In the genomic region with DNA sequence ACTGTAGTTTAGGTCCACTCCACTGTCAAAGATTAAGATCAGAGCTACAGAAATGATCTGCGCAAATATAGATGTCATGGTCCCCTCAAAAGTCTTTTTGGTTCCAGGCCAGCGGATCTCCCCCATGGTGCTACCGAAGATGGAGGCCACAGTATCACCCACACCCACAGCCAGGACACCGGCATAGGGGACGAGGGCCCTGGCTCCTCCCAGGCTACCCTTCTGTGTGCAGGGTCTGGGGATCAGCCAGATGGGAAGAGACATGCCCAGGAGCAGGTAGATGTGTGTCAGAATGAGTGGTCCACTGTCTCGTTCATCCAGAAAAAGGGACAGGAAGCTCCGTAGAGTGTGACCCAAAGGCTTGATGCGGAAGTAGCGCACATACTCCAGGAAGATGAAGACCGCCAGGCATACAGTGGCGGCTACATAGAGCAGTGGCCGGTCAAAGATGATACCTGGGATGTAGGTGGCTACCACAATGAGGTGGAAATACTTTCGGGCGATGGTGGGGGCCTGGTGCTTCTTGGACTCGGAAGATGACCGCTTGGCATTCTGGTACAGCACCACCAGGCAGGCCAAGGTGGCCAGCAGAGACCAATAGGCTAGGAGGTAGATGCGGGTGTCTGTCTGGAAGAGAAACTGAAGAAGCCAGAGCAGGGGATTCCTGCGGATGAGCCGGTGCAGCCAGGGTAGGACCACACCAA, we compare ENCODE assay signal across 12 cellular contexts. TPM values are rescaled to one million over a fixed set of nuclear protein-coding genes. Genes with fewer than 3 reads are reported as not detected.
A peak's percentile ranks its signal among the peaks of the same experiment; 100 is the strongest.
DNase-seq lines count a peak whose midpoint lies in the region; TF ChIP-seq lines count a peak whose summit lies in the region.
"Had no signal": no experiment of that assay in that cellular context is flagged by ENCODE, and none has a peak within 500 bp of the region (broad histone marks: within the 10 kb centered on the region; RNA-seq: fewer than 3 reads in every experiment).

No MANE protein-coding gene starts in this region.

- H3K27me3 ChIP-seq in Caco-2 (replicated peaks; ENCODE audit: control insufficient read depth, insufficient read depth, low read length) = no peaks in the 10 kb centered on the region
- H3K27me3 ChIP-seq in MM.1S (replicated peaks; ENCODE audit: insufficient read depth, low read length) = no peaks in the 10 kb centered on the region
- no peaks in the 10 kb centered on the region for H3K27me3 ChIP-seq in ectodermal cell (ENCODE audit: control insufficient read depth, insufficient read depth, low read length, poor library complexity, severe bottlenecking)
- H3K27me3 ChIP-seq in parathyroid adenoma (ENCODE audit: control insufficient read depth, insufficient read depth, low read length) = no peaks in the 10 kb centered on the region
- H3K27me3 ChIP-seq: ascending aorta, neutrophil had no signal

- H3K27ac ChIP-seq in MM.1S (ENCODE audit: low read length) (no peak overlapping the region), ectodermal cell (ENCODE audit: insufficient read depth, low read depth, low read length, poor library complexity, severe bottlenecking) (no peak overlapping the region), parathyroid adenoma (no peak overlapping the region)
- H3K27ac ChIP-seq: neutrophil had no signal

- intact Hi-C loops in Caco-2 (cut with micrococcal nuclease; ENCODE audit: unreplicated experiment) = loop anchor here (5.0 kb wide), 1 partner anchor 81 kb away; a partner anchor contains a TSS

- WGBS in ectodermal cell, 2 experiments = 97% methylated on average over 19 of the region's 19 CpGs

- no peaks in the 10 kb centered on the region for H3K9me3 Mint-ChIP-seq in Caco-2 (ENCODE audit: unreplicated experiment)

- H3K4me3 Mint-ChIP-seq in Caco-2 (ENCODE audit: unreplicated experiment) = peak overlapping the region; percentile 92

- no peaks in the 10 kb centered on the region for H4K20me1 ChIP-seq in MM.1S (ENCODE audit: insufficient read depth, low read length)

- no peak overlapping the region for H2AFZ ChIP-seq in MM.1S (ENCODE audit: low read length)
- H2AFZ ChIP-seq in parathyroid adenoma = no peak overlapping the region

- H3K27me3 Mint-ChIP-seq in Caco-2 (ENCODE audit: insufficient read depth, unreplicated experiment) = no peaks in the 10 kb centered on the region

- BruUV-seq in Caco-2 (replicated peaks; lab: Mats Ljungman, UMichigan) = no TSS peak

- CTCF ChIA-PET in Caco-2 (lab: Charles Lee) = no interaction called here

- peaks cover 24% of the 10 kb centered on the region for H3K4me1 Mint-ChIP-seq in Caco-2 (ENCODE audit: low read depth, unreplicated experiment)

- peaks cover 48% of the 10 kb centered on the region for H3K79me2 ChIP-seq in MM.1S (ENCODE audit: low read length)
- H3K79me2 ChIP-seq in parathyroid adenoma = no peaks in the 10 kb centered on the region

- H3K4me3 ChIP-seq in Caco-2 (ENCODE audit: low read depth, low read length) (no peak overlapping the region; the same call in 1 of the 2 replicates), MM.1S (ENCODE audit: low read length) (peak overlapping the region; percentile 87; the same call in 1 of the 2 replicates), ectodermal cell (ENCODE audit: insufficient read depth, low read depth, low read length) (peak overlapping the region; percentile 91), parathyroid adenoma (ENCODE audit: low read depth, low read length) (no peak overlapping the region)

- peak overlapping the region; percentile 96 for H3K27ac Mint-ChIP-seq in Caco-2 (ENCODE audit: unreplicated experiment)

- in situ Hi-C loops in G401 (cut with HindIII; ENCODE audit: low sequenced_read_pairs) = no loop called here

- H3K4me1 ChIP-seq in Caco-2 = peaks cover 26% of the 10 kb centered on the region
- peaks cover 10% of the 10 kb centered on the region for H3K4me1 ChIP-seq in MM.1S (ENCODE audit: low read length)
- H3K4me1 ChIP-seq in ectodermal cell (ENCODE audit: control insufficient read depth, insufficient read depth, low read length) = no peaks in the 10 kb centered on the region
- H3K4me1 ChIP-seq in parathyroid adenoma = no peaks in the 10 kb centered on the region

- H3K9ac ChIP-seq in MM.1S (ENCODE audit: low read length) (no peak overlapping the region), parathyroid adenoma (no peak overlapping the region)

- POLR2A ChIA-PET in Caco-2 (lab: Charles Lee) = no interaction called here

- H3K36me3 Mint-ChIP-seq in Caco-2 (ENCODE audit: insufficient read depth, unreplicated experiment) = peaks cover 24% of the 10 kb centered on the region

- no peaks in the 10 kb centered on the region for H3K9me2 ChIP-seq in MM.1S (replicated peaks; ENCODE audit: insufficient read depth, low read length)

- H3K9me3 ChIP-seq in Caco-2 = no peaks in the 10 kb centered on the region
- H3K9me3 ChIP-seq in MM.1S (replicated peaks; ENCODE audit: insufficient read depth, low read length) = no peaks in the 10 kb centered on the region
- no peaks in the 10 kb centered on the region for H3K9me3 ChIP-seq in ectodermal cell (ENCODE audit: control insufficient read depth, low read length)
- H3K9me3 ChIP-seq in parathyroid adenoma (ENCODE audit: control insufficient read depth, low read length) = no peaks in the 10 kb centered on the region
- H3K9me3 ChIP-seq: ascending aorta, neutrophil had no signal

- no peaks in the 10 kb centered on the region for H3F3A ChIP-seq in MM.1S (ENCODE audit: insufficient read depth, low read length)

- H3K36me3 ChIP-seq in Caco-2 (ENCODE audit: control insufficient read depth, insufficient read depth, low read length) (no peaks in the 10 kb centered on the region; the same call in 1 of the 2 replicates), MM.1S (replicated peaks; ENCODE audit: insufficient read depth, low read length) (no peaks in the 10 kb centered on the region), ectodermal cell (ENCODE audit: control insufficient read depth, insufficient read depth, low read length) (no peaks in the 10 kb centered on the region), parathyroid adenoma (ENCODE audit: control insufficient read depth, insufficient read depth, low read length) (no peaks in the 10 kb centered on the region)
- H3K36me3 ChIP-seq: neutrophil had no signal

- TF ChIP-seq CTCF in Caco-2 (IDR thresholded peaks at IDR 0.05; ENCODE audit: insufficient read depth in 1 of 2, low read depth in 1 of 2, low read length in 1 of 2, severe bottlenecking in 1 of 2, unreplicated experiment in 1 of 2) = no peak
- no peak for TF ChIP-seq CTCF in MM.1S (IDR thresholded peaks at IDR 0.05; ENCODE audit: low read length)
- no peak for TF ChIP-seq CTCF in parathyroid adenoma (IDR thresholded peaks at IDR 0.05)

- peak overlapping the region; percentile 99; the same call in 1 of the 2 replicates for H3K4me2 ChIP-seq in MM.1S (ENCODE audit: low read depth, low read length)
- peak overlapping the region; percentile 12 for H3K4me2 ChIP-seq in parathyroid adenoma (ENCODE audit: low read length)

- DNase-seq in Caco-2 (no peak), MM.1S (no peak), NCI-H82 treated with DMSO at 0.1 percent for 48 hours (lab: John Stamatoyannopoulos, UW; ENCODE audit: unreplicated experiment) (no peak), NCI-H1930 (lab: John Stamatoyannopoulos, UW) (no peak), islet precursor cell (no peak), G401 (ENCODE audit: low spot score) (no peak)
- DNase-seq: foreskin melanocyte, NCI-H774 had no signal

RNA-seq across cellular contexts. Expression of a gene that starts 1.5 kb away (rescaled TPM):
- 25.9 and 27.2 TPM in 2 replicates for total RNA-seq in Caco-2 (2022)
- polyA plus RNA-seq in ectodermal cell (2013, experiment 1 of 4) = 19.8 TPM
- polyA plus RNA-seq in ectodermal cell (2013, experiment 2 of 4) = 20.7 TPM
- 15.1 TPM for polyA plus RNA-seq in ectodermal cell (2013, experiment 3 of 4)
- polyA plus RNA-seq in ectodermal cell (2013, experiment 4 of 4) = 17.7 TPM
- 33.7 and 38.6 TPM in 2 replicates for total RNA-seq in G401 (2014; rRNA removed; shearing (Covaris generic))

RNA-seq across cellular contexts. Expression of a gene that starts 1.5 kb away (rescaled TPM):
- 80.9 and 85.7 TPM in 2 replicates for total RNA-seq in Caco-2 (2022)
- 73.3 TPM for polyA plus RNA-seq in ectodermal cell (2013, experiment 1 of 4)
- polyA plus RNA-seq in ectodermal cell (2013, experiment 2 of 4) = 78.9 TPM
- 51.7 TPM for polyA plus RNA-seq in ectodermal cell (2013, experiment 3 of 4)
- polyA plus RNA-seq in ectodermal cell (2013, experiment 4 of 4) = 58.0 TPM
- total RNA-seq in G401 (2014; rRNA removed; shearing (Covaris generic)) = 33.2 and 68.6 TPM in 2 replicates

RNA-seq across cellular contexts. Expression of a gene that starts 25.2 kb away (rescaled TPM):
- total RNA-seq in Caco-2 (2022) = 0.59 and 0.63 TPM in 2 replicates
- 17.8 TPM for polyA plus RNA-seq in ectodermal cell (2013, experiment 1 of 4)
- polyA plus RNA-seq in ectodermal cell (2013, experiment 2 of 4) = 27.0 TPM
- polyA plus RNA-seq in ectodermal cell (2013, experiment 3 of 4) = 17.3 TPM
- polyA plus RNA-seq in ectodermal cell (2013, experiment 4 of 4) = 22.4 TPM
- 13.8 and 17.6 TPM in 2 replicates for total RNA-seq in G401 (2014; rRNA removed; shearing (Covaris generic))

Comparison
In these comparisons a context has a peak if more than half of its experiments do, and no peak if none do; other contexts are left out.
1. H3K4me3 ChIP-seq: peak in MM.1S (single experiment) and ectodermal cell (single experiment); none in Caco-2 (single experiment) and parathyroid adenoma (single experiment).